In genomic region chr3:49410102-49410843, GRCh38 we compare ENCODE assay signal across 8 cellular contexts. TPM values are rescaled to one million over a fixed set of nuclear protein-coding genes. Genes with fewer than 3 reads are reported as not detected.
DNase-seq lines count a peak whose midpoint lies in the region; ATAC-seq and TF ChIP-seq lines count a peak whose summit lies in the region.

No MANE protein-coding gene starts in this region.

- intact Hi-C loops in sigmoid colon (cut with DNase I), result loop anchor here (5.0 kb wide), 1 partner anchor 68 kb away; the partner anchor contains the start of gene USP4

- no peak for TF ChIP-seq POLR2A in sigmoid colon (IDR thresholded peaks at IDR 0.05)

- ATAC-seq in GM18907 (IDR thresholded peaks at IDR 0.05; ENCODE audit: unreplicated experiment) (no peak), HG02678 (IDR thresholded peaks at IDR 0.05; ENCODE audit: unreplicated experiment) (no peak)

- H3K9me3 ChIP-seq in sigmoid colon, result no peaks in the 10 kb centered on the region

- TF ChIP-seq EP300 in sigmoid colon (IDR thresholded peaks at IDR 0.05), result no peak

- H3K27ac ChIP-seq in sigmoid colon, result peak overlapping the region; percentile 95 to 99 (median 98)

- peak overlapping the region; percentile 92 for H3K4me3 Mint-ChIP-seq in T-helper 1 cell treated with Interleukin-12 subunit alpha and Interleukin-12 subunit beta and Interleukin-4 antibody, amounts not matched to agents 30 μg/mL and 1 μg/mL, for 36 hours

- H3K27ac Mint-ChIP-seq in T-helper 1 cell treated with Interleukin-12 subunit alpha and Interleukin-12 subunit beta and Interleukin-4 antibody, amounts not matched to agents 30 μg/mL and 1 μg/mL, for 36 hours, result peak overlapping the region; percentile 91

- peaks cover 56% of the 10 kb centered on the region for H3K4me1 Mint-ChIP-seq in T-helper 1 cell treated with Interleukin-12 subunit alpha and Interleukin-12 subunit beta and Interleukin-4 antibody, amounts not matched to agents 30 μg/mL and 1 μg/mL, for 36 hours (ENCODE audit: low read depth)

- peaks cover 0 to 9% (median 0%) of the 10 kb centered on the region in 4 donors for H3K36me3 ChIP-seq in sigmoid colon

- peak overlapping the region; percentile 78 for H3K4me3 ChIP-seq in GM12875 (ENCODE audit: low read depth, low read length)
- H3K4me3 ChIP-seq in fibroblast of pulmonary artery (replicated peaks; ENCODE audit: low read depth, low read length), result peak overlapping the region; percentile 83
- peak overlapping the region; percentile 66 to 95 (median 71) for H3K4me3 ChIP-seq in sigmoid colon

- no peaks in the 10 kb centered on the region for H3K27me3 Mint-ChIP-seq in T-helper 1 cell treated with Interleukin-12 subunit alpha and Interleukin-12 subunit beta and Interleukin-4 antibody, amounts not matched to agents 30 μg/mL and 1 μg/mL, for 36 hours (ENCODE audit: low read depth)

- TF ChIP-seq CTCF in GM12875 (IDR thresholded peaks at IDR 0.05; ENCODE audit: borderline replicate concordance, insufficient read depth, low read depth, low read length), result no peak
- TF ChIP-seq CTCF in fibroblast of pulmonary artery (IDR thresholded peaks at IDR 0.05; ENCODE audit: low read length, missing control alignments), result no peak
- no peak for TF ChIP-seq CTCF in sigmoid colon (IDR thresholded peaks at IDR 0.05)

- WGBS in sigmoid colon, 2 donors, result 31 to 44% methylated on average over 3 of the region's 3 CpGs

- no peak for DNase-seq in fibroblast of pulmonary artery (ENCODE audit: low read depth)
- DNase-seq in sigmoid colon, result no peak
- DNase-seq in NOMO-1 treated with DMSO at 0.1 percent for 48 hours (lab: John Stamatoyannopoulos, UW; ENCODE audit: unreplicated experiment), result no peak
- DNase-seq in Kasumi-1 (lab: John Stamatoyannopoulos, UW), result no peak

- no peaks in the 10 kb centered on the region for H3K27me3 ChIP-seq in sigmoid colon

- H3K9me3 Mint-ChIP-seq in T-helper 1 cell treated with Interleukin-12 subunit alpha and Interleukin-12 subunit beta and Interleukin-4 antibody, amounts not matched to agents 30 μg/mL and 1 μg/mL, for 36 hours, result no peaks in the 10 kb centered on the region

- peaks cover 0 to 83% (median 69%) of the 10 kb centered on the region in 4 donors for H3K4me1 ChIP-seq in sigmoid colon

- peaks cover 24% of the 10 kb centered on the region for H3K36me3 Mint-ChIP-seq in T-helper 1 cell treated with Interleukin-12 subunit alpha and Interleukin-12 subunit beta and Interleukin-4 antibody, amounts not matched to agents 30 μg/mL and 1 μg/mL, for 36 hours (ENCODE audit: low read depth)

RNA-seq across cellular contexts. Expression of gene RHOA, which starts 1.5 kb away (rescaled TPM):
- total RNA-seq in sigmoid colon, result 100 to 1,000 TPM; 369 to 440 (median 416) TPM
- 100 to 1,000 TPM; 384 to 516 (median 451) TPM for polyA plus RNA-seq in sigmoid colon

RNA-seq across cellular contexts. Expression of gene TCTA, which starts 1.9 kb away (rescaled TPM):
- total RNA-seq in sigmoid colon, result 10 to 100 TPM; 15.1 to 25.0 (median 16.5) TPM
- polyA plus RNA-seq in sigmoid colon, result 10 to 100 TPM; 35.1 to 47.6 (median 40.2) TPM

RNA-seq across cellular contexts. Expression of gene AMT, which starts 12.0 kb away (rescaled TPM):
- total RNA-seq in sigmoid colon, result 10 to 100 TPM in 1 of 4 donors, 1 to 10 TPM in 3; 3.1 to 16.1 (median 4.6) TPM
- polyA plus RNA-seq in sigmoid colon, result 10 to 100 TPM; 11.5 to 12.0 (median 11.8) TPM

RNA-seq across cellular contexts. Expression of gene NICN1, which starts 18.9 kb away (rescaled TPM):
- total RNA-seq in sigmoid colon, result 1 to 10 TPM; 2.5 to 9.7 (median 4.5) TPM
- 10 to 100 TPM in 1 of 3 donors, 1 to 10 TPM in 2; 3.6 to 11.6 (median 5.1) TPM for polyA plus RNA-seq in sigmoid colon

RNA-seq across cellular contexts. Expression of gene GPX1, which starts 52.1 kb away (rescaled TPM):
- total RNA-seq in sigmoid colon, result 100 to 1,000 TPM; 164 to 331 (median 268) TPM
- polyA plus RNA-seq in sigmoid colon, result 100 to 1,000 TPM; 359 to 380 (median 367) TPM
